14 cellular contexts compared by ENCODE assay signal in the genomic region with DNA sequence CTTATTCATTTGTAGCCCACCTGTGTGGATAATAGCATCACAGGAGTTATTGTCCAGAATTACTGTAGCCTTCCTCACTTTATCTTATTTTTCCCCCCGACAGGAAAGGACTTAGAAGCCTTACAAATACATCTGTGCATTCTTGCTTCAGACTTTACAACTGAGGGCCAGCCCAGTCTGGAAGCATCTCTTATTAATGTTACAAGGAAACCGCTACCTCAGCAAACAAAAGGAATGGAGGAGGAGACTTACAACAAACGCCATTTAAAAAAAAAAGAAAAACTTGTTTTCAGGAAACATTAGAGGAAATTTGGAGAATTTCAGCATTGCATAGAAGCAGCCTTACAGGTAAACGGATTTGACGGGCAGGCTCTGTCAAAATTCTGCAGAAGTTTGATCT.
"Had no signal": no experiment of that assay in that cellular context is flagged by ENCODE, and none has a peak within 500 bp of the region (broad histone marks: within the 10 kb centered on the region; RNA-seq: fewer than 3 reads in every experiment).

No MANE protein-coding gene starts in this region.

- H3K4me3 ChIP-seq: cardiac muscle cell, heart left ventricle, left lung, skin epidermis, upper lobe of right lung had no signal

- H3K27me3 Mint-ChIP-seq: activated B cell treated with CpG ODN at 0.5 μM for 24 hours; activated CD4-positive, alpha-beta T cell treated with anti-CD3 and anti-CD28 coated beads, Interleukin-2, amount 10 ng/mL, durations not matched to agents 7 days and 5 days; stimulated activated naive B cell treated with anti-CD40 and anti-IgM and Interleukin-4, amounts not matched to agents 10 μg/mL and 1 μg/mL and 100 μg/mL, for 72 hours had no signal

- FAIRE-seq: astrocyte, frontal cortex had no signal

- H3K4me3 Mint-ChIP-seq: activated B cell treated with CpG ODN at 0.5 μM for 24 hours; activated CD4-positive, alpha-beta T cell treated with anti-CD3 and anti-CD28 coated beads, Interleukin-2, amount 10 ng/mL, durations not matched to agents 7 days and 5 days; stimulated activated naive B cell treated with anti-CD40 and anti-IgM and Interleukin-4, amounts not matched to agents 10 μg/mL and 1 μg/mL and 100 μg/mL, for 72 hours had no signal

- H3K4me2 ChIP-seq: SK-N-SH had no signal

- H3K27me3 ChIP-seq: cardiac muscle cell, heart left ventricle, left lung, upper lobe of right lung had no signal

- H3K27ac ChIP-seq: cardiac muscle cell, heart left ventricle, left lung, skin epidermis, upper lobe of right lung had no signal

- H3K4me1 Mint-ChIP-seq: activated B cell treated with CpG ODN at 0.5 μM for 24 hours; activated CD4-positive, alpha-beta T cell treated with anti-CD3 and anti-CD28 coated beads, Interleukin-2, amount 10 ng/mL, durations not matched to agents 7 days and 5 days had no signal

- H3K9ac ChIP-seq: SK-N-SH had no signal

- H3K27ac Mint-ChIP-seq: activated B cell treated with CpG ODN at 0.5 μM for 24 hours; activated CD4-positive, alpha-beta T cell treated with anti-CD3 and anti-CD28 coated beads, Interleukin-2, amount 10 ng/mL, durations not matched to agents 7 days and 5 days; stimulated activated naive B cell treated with anti-CD40 and anti-IgM and Interleukin-4, amounts not matched to agents 10 μg/mL and 1 μg/mL and 100 μg/mL, for 72 hours had no signal

- ATAC-seq: heart left ventricle; left lung; stimulated activated naive B cell treated with anti-CD40 and anti-IgM and Interleukin-4, amounts not matched to agents 10 μg/mL and 1 μg/mL and 100 μg/mL, for 72 hours; upper lobe of right lung had no signal

- H3K4me1 ChIP-seq: left lung, upper lobe of right lung had no signal

- H3K9me3 ChIP-seq: heart left ventricle, left lung, SK-N-SH, upper lobe of right lung had no signal

- DNase-seq: activated B cell treated with CpG ODN at 0.5 μM for 24 hours; activated CD4-positive, alpha-beta T cell treated with anti-CD3 and anti-CD28 coated beads, Interleukin-2, amount 10 ng/mL, durations not matched to agents 7 days and 5 days; activated T-cell treated with anti-CD3 and anti-CD28 coated beads, Interleukin-2, amount 50 U/mL, for 48 hours; heart left ventricle; islet precursor cell; left lung; posterior cingulate gyrus; SK-N-SH; stimulated activated naive B cell treated with anti-CD40 and anti-IgM and Interleukin-4, amounts not matched to agents 10 μg/mL and 1 μg/mL and 100 μg/mL, for 72 hours; upper lobe of right lung had no signal

- H3K9me3 Mint-ChIP-seq: activated B cell treated with CpG ODN at 0.5 μM for 24 hours; activated CD4-positive, alpha-beta T cell treated with anti-CD3 and anti-CD28 coated beads, Interleukin-2, amount 10 ng/mL, durations not matched to agents 7 days and 5 days; stimulated activated naive B cell treated with anti-CD40 and anti-IgM and Interleukin-4, amounts not matched to agents 10 μg/mL and 1 μg/mL and 100 μg/mL, for 72 hours had no signal
